20 cellular contexts compared by ENCODE assay signal in genomic region chr7:24637021-24637420, GRCh38.
"Had no signal": no experiment of that assay in that cellular context is flagged by ENCODE, and none has a peak within 500 bp of the region (broad histone marks: within the 10 kb centered on the region; RNA-seq: fewer than 3 reads in every experiment).

No MANE protein-coding gene starts in this region.

- FAIRE-seq: colon had no signal

- H3K27ac ChIP-seq: esophagus squamous epithelium, hepatocyte, neutrophil, suprapubic skin, thyroid gland, upper lobe of left lung, uterus had no signal

- H3K4me1 Mint-ChIP-seq: stimulated activated effector memory CD8-positive, alpha-beta T cell treated with anti-CD3 and anti-CD28 coated beads, Interleukin-12 subunit alpha, Interleukin-12 subunit beta, amount 100 ng/mL, for 72 hours had no signal

- DNase-seq: dermis blood vessel endothelial cell; esophagus squamous epithelium; foreskin melanocyte; head of caudate nucleus; mammary epithelial cell; naive thymus-derived CD4-positive, alpha-beta T cell; posterior cingulate gyrus; stimulated activated CD4-positive, alpha-beta T cell treated with anti-CD3 and anti-CD28 coated beads, Interleukin-2, amount 100 ng/mL, for 48 hours; stimulated activated naive CD8-positive, alpha-beta T cell treated with anti-CD3 and anti-CD28 coated beads, Interleukin-15, Interleukin-2, amounts not matched to agents 100 U/mL and 50 U/mL, for 24 hours; thyroid gland; upper lobe of left lung; uterus had no signal

- H3K4me3 Mint-ChIP-seq: naive thymus-derived CD4-positive, alpha-beta T cell; stimulated activated effector memory CD8-positive, alpha-beta T cell treated with anti-CD3 and anti-CD28 coated beads, Interleukin-12 subunit alpha, Interleukin-12 subunit beta, amount 100 ng/mL, for 72 hours had no signal

- ATAC-seq: left lobe of liver; naive thymus-derived CD4-positive, alpha-beta T cell; sciatic nerve; stimulated activated effector memory CD8-positive, alpha-beta T cell treated with anti-CD3 and anti-CD28 coated beads, Interleukin-12 subunit alpha, Interleukin-12 subunit beta, amount 100 ng/mL, for 72 hours; stimulated activated naive CD8-positive, alpha-beta T cell treated with anti-CD3 and anti-CD28 coated beads, Interleukin-15, Interleukin-2, amounts not matched to agents 100 U/mL and 50 U/mL, for 24 hours had no signal

- H3K9me3 Mint-ChIP-seq: stimulated activated effector memory CD8-positive, alpha-beta T cell treated with anti-CD3 and anti-CD28 coated beads, Interleukin-12 subunit alpha, Interleukin-12 subunit beta, amount 100 ng/mL, for 72 hours had no signal

- H3K27ac Mint-ChIP-seq: naive thymus-derived CD4-positive, alpha-beta T cell; stimulated activated effector memory CD8-positive, alpha-beta T cell treated with anti-CD3 and anti-CD28 coated beads, Interleukin-12 subunit alpha, Interleukin-12 subunit beta, amount 100 ng/mL, for 72 hours had no signal

- H3K9me3 ChIP-seq: esophagus squamous epithelium, neutrophil, suprapubic skin, thyroid gland, upper lobe of left lung, uterus had no signal

- H2AFZ ChIP-seq: hepatocyte had no signal

- H3K27me3 ChIP-seq: esophagus squamous epithelium, hepatocyte, neutrophil, suprapubic skin, thyroid gland, upper lobe of left lung, uterus had no signal

- H3K4me3 ChIP-seq: esophagus squamous epithelium, hepatocyte, smooth muscle cell, suprapubic skin, thyroid gland, upper lobe of left lung, uterus had no signal

- H3K36me3 ChIP-seq: esophagus squamous epithelium, neutrophil, suprapubic skin, thyroid gland, upper lobe of left lung, uterus had no signal

- H3K4me1 ChIP-seq: esophagus squamous epithelium, suprapubic skin, upper lobe of left lung, uterus had no signal

- H3K27me3 Mint-ChIP-seq: naive thymus-derived CD4-positive, alpha-beta T cell had no signal

- H3K4me2 ChIP-seq: hepatocyte, smooth muscle cell had no signal
